Comparison of ENCODE assay signal across 7 cellular contexts in the genomic region with DNA sequence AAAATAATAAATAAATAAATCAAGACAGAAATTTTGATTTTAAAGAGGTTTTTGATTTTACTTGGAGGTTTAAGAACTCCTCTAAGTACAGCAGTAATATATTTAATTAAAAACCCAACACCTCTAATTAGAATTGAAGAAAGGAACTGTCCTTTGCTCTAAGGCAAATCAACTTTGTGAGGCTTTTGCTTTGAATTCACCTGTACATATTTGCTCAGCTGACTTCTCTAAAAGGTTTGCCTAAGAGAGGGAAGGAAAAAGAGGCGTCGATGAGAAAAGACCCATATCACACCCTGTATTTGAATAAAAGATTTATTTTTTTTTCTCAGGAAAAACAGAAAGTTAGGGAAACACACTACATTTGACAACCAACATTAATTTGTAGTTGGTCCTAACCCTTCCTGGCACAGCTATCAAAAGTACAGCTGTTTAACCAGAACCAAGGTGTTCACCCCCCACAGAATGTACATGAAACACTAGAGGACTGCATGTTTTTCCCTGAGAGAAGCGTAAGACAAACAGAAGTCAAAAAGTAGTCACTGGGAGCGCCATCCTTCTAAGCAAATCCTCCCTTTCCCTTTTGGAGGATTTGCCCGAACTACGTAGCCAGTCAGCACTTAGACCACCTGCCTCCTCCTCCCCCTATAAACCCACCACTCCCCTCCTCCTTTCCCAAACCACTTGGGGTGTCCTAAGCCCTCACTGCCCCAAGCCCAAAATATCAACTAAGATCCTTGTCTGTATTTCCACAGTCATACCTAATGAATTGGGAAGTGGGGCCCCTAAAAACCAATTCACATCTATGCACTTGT. TPM values are rescaled to one million over a fixed set of nuclear protein-coding genes. Genes with fewer than 3 reads are reported as not detected.
A peak's percentile ranks its signal among the peaks of the same experiment; 100 is the strongest.
DNase-seq lines count a peak whose midpoint lies in the region; ATAC-seq and TF ChIP-seq lines count a peak whose summit lies in the region.

No MANE protein-coding gene starts in this region.

- H3K27me3 ChIP-seq in GM23248 (replicated peaks; ENCODE audit: insufficient read depth) (no peaks in the 10 kb centered on the region), spleen (replicated peaks in 1 of 7) (no peaks in the 10 kb centered on the region)

- peak overlapping the region; percentile 98 for H3K4me3 ChIP-seq in GM23248
- peak overlapping the region; percentile 95 for H3K4me3 ChIP-seq in WI38 (ENCODE audit: low read depth, low read length)
- peak overlapping the region; percentile 75 to 88 for H3K4me3 ChIP-seq in foreskin fibroblast (ENCODE audit: low read depth in 1 of 2, low read length in 2 of 2)
- H3K4me3 ChIP-seq in spleen = peak overlapping the region; percentile 70 to 96 (median 84)

- no peak for TF ChIP-seq CTCF in WI38 (IDR thresholded peaks at IDR 0.05; ENCODE audit: low read depth, low read length)
- no peak for TF ChIP-seq CTCF in foreskin fibroblast (IDR thresholded peaks at IDR 0.05; ENCODE audit: low read depth, low read length)
- TF ChIP-seq CTCF in spleen (IDR thresholded peaks at IDR 0.05 in 8 of 11, conservative IDR thresholded peaks at IDR 0.05 in 3 of 11) = no peak

- TF ChIP-seq POLR2A in spleen (IDR thresholded peaks at IDR 0.05) = no peak

- H2AFZ ChIP-seq in GM23248 = no peak overlapping the region

- 71 to 73% methylated on average over 6 of the region's 6 CpGs for WGBS in GM23248 (ENCODE audit: low coverage in 1 of 2, low lambda C conversion rate in 2 of 2, missing lambda C conversion rate in 2 of 2), 2 experiments
- 33 to 59% (median 50%) methylated on average over 6 of the region's 6 CpGs for WGBS in spleen, 5 donors

- peak overlapping the region; percentile 99 for H3K9ac ChIP-seq in GM23248

- no peaks in the 10 kb centered on the region for H3K9me2 ChIP-seq in GM23248 (ENCODE audit: insufficient read depth)

- DNase-seq in GM23248 (peak; percentile 37), foreskin fibroblast (no peak), spleen (no peak), NCI-H2029 treated with DMSO at 0.1 percent for 48 hours (lab: John Stamatoyannopoulos, UW) (no peak)

- intact Hi-C loops in spleen (cut with DNase I; ENCODE audit: low total_unique reads) = no loop called here

- in situ Hi-C loops in GM23248 (cut with MboI) = no loop called here

- H3K4me1 ChIP-seq in GM23248 (ENCODE audit: insufficient read depth) (peaks cover 56% of the 10 kb centered on the region), spleen (peaks cover 65 to 82% (median 69%) of the 10 kb centered on the region in 6 donors)

- H3K27ac ChIP-seq in GM23248 (peak overlapping the region; percentile 100), spleen (peak overlapping the region; percentile 10 to 100 (median 100))

- ATAC-seq in GM21423 (IDR thresholded peaks at IDR 0.05; ENCODE audit: unreplicated experiment) (no peak), HG02970 (IDR thresholded peaks at IDR 0.05; ENCODE audit: low FRiP score, unreplicated experiment) (no peak)

- no peaks in the 10 kb centered on the region for H3K9me3 ChIP-seq in GM23248 (ENCODE audit: low read depth)
- no peaks in the 10 kb centered on the region for H3K9me3 ChIP-seq in spleen

- peaks cover 94% of the 10 kb centered on the region for H3F3A ChIP-seq in GM23248 (ENCODE audit: insufficient read depth)

- H3K36me3 ChIP-seq in GM23248 (ENCODE audit: low read depth) (peaks cover 74% of the 10 kb centered on the region), spleen (peaks cover 0 to 90% (median 62%) of the 10 kb centered on the region in 6 donors)

- H4K20me1 ChIP-seq in GM23248 (ENCODE audit: insufficient read depth) = peaks cover 32% of the 10 kb centered on the region; the same call in 1 of the 2 replicates

- H3K79me2 ChIP-seq in GM23248 (ENCODE audit: insufficient read depth) = peaks cover 88% of the 10 kb centered on the region

- H3K4me2 ChIP-seq in GM23248 (ENCODE audit: unreplicated experiment) = peak overlapping the region; percentile 98

RNA-seq across cellular contexts. Expression of a gene that starts 4.9 kb away (rescaled TPM):
- 307 and 310 TPM in 2 replicates for total RNA-seq in GM23248 (2014; rRNA removed; shearing (Covaris generic))
- 79.0 and 84.7 TPM in 2 replicates for polyA plus RNA-seq in GM23248 (2016; fragmentation: Nextera tagmentation; extraction: Ambion mirVana)
- total RNA-seq in spleen = 100 to 1,000 TPM; 261 to 435 (median 336) TPM
- polyA plus RNA-seq in spleen = 100 to 1,000 TPM in 1 of 3 donors, 10 to 100 TPM in 2; 75.8 to 118 (median 85.9) TPM

RNA-seq across cellular contexts. Expression of a gene that starts 25.3 kb away (rescaled TPM):
- total RNA-seq in GM23248 (2014; rRNA removed; shearing (Covaris generic)) = 27.6 and 27.9 TPM in 2 replicates
- polyA plus RNA-seq in GM23248 (2016; fragmentation: Nextera tagmentation; extraction: Ambion mirVana) (45.4 TPM in 2 replicates), spleen (10 to 100 TPM in 1 of 3 donors, 1 to 10 TPM in 2; 5.0 to 10.9 (median 9.4) TPM)
- total RNA-seq in spleen = 10 to 100 TPM in 5 of 7 donors, 1 to 10 TPM in 2; 2.8 to 19.1 (median 12.4) TPM

RNA-seq across cellular contexts. Expression of a gene that starts 54.9 kb away (rescaled TPM):
- total RNA-seq in GM23248 (2014; rRNA removed; shearing (Covaris generic)) = 47.4 and 54.3 TPM in 2 replicates
- 44.4 and 51.1 TPM in 2 replicates for polyA plus RNA-seq in GM23248 (2016; fragmentation: Nextera tagmentation; extraction: Ambion mirVana)
- 100 to 1,000 TPM in 6 of 7 donors, 10 to 100 TPM in 1; 97.0 to 153 (median 135) TPM for total RNA-seq in spleen
- polyA plus RNA-seq in spleen = 100 to 1,000 TPM in 2 of 3 donors, 10 to 100 TPM in 1; 96.3 to 127 (median 107) TPM

RNA-seq across cellular contexts. Expression of a gene that starts 58.9 kb away (rescaled TPM):
- not detected in 2 replicates for total RNA-seq in GM23248 (2014; rRNA removed; shearing (Covaris generic))
- 0.49 and 0.71 TPM in 2 replicates for polyA plus RNA-seq in GM23248 (2016; fragmentation: Nextera tagmentation; extraction: Ambion mirVana)
- total RNA-seq in spleen = 1 to 10 TPM in 1 of 7 donors, under 1 TPM in 1, not detected in 5; 0.97 to 1.9 TPM
- polyA plus RNA-seq in spleen = under 1 TPM in 2 of 3 donors, not detected in 1; 0.20 to 0.29 TPM
